8 cellular contexts compared by ENCODE assay signal in the genomic region with DNA sequence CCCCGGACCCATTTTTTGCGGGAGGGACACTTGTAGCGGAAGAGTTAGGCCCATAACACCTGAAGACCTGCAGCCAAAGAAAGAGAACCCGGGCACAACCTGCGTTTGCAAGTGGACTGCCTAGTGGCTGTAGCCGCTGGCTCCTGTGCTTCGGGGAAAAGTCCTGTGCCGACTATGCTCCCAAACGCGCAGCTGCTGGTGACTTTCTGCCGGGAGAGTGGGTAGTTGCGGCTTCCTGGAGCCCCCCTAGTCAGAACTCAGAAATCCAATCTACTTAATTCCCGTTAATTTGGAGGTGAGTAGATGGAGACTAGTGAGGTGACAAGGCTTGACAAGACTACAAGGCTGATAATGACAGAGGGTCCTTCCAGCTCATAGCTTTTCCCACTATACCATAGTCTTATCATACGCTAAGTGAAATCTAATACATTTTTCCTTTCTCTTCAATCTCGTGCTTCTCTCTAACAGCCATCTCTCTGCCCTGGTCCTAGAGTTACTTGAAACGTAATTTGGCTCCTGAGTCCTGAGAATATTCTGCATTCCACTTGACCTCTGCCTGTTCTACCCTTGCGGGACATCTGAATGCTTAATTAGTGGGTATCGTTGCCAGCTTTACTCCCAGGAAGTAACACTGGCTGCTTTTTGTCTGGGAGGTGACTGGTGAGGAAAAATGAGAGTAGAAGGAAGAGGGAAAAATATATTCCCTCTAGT. TPM values are rescaled to one million over a fixed set of nuclear protein-coding genes. Genes with fewer than 3 reads are reported as not detected.
A peak's percentile ranks its signal among the peaks of the same experiment; 100 is the strongest.
DNase-seq lines count a peak whose midpoint lies in the region; TF ChIP-seq lines count a peak whose summit lies in the region.

No MANE protein-coding gene starts in this region.

- peaks cover 30% of the 10 kb centered on the region for H3K4me1 Mint-ChIP-seq in activated naive CD4-positive, alpha-beta T cell treated with anti-CD3 and anti-CD28 coated beads for 36 hours (ENCODE audit: low read depth)
- H3K4me1 Mint-ChIP-seq in type B pancreatic cell (ENCODE audit: unreplicated experiment) = peaks cover 25% of the 10 kb centered on the region

- peak overlapping the region; percentile 92 for H3K4me3 Mint-ChIP-seq in activated naive CD4-positive, alpha-beta T cell treated with anti-CD3 and anti-CD28 coated beads for 36 hours
- H3K4me3 Mint-ChIP-seq in type B pancreatic cell = peak overlapping the region; percentile 100

- H3K27ac Mint-ChIP-seq in activated naive CD4-positive, alpha-beta T cell treated with anti-CD3 and anti-CD28 coated beads for 36 hours = peak overlapping the region; percentile 94
- peak overlapping the region; percentile 99 for H3K27ac Mint-ChIP-seq in type B pancreatic cell

- no peak for TF ChIP-seq CTCF in type B pancreatic cell (conservative IDR thresholded peaks at IDR 0.05)

- peak overlapping the region; percentile 96 for H3K27ac ChIP-seq in HUES48 (ENCODE audit: low read depth, low read length)

- peaks cover 45% of the 10 kb centered on the region for H3K36me3 Mint-ChIP-seq in activated naive CD4-positive, alpha-beta T cell treated with anti-CD3 and anti-CD28 coated beads for 36 hours (ENCODE audit: low read depth)
- H3K36me3 Mint-ChIP-seq in type B pancreatic cell = peaks cover 26% of the 10 kb centered on the region

- H3K36me3 ChIP-seq in HUES48 (ENCODE audit: control insufficient read depth, insufficient read depth, low read length) (peaks cover 10% of the 10 kb centered on the region), endocrine pancreas (ENCODE audit: control insufficient read depth, insufficient read depth, low read length) (no peaks in the 10 kb centered on the region)

- DNase-seq in activated naive CD4-positive, alpha-beta T cell treated with anti-CD3 and anti-CD28 coated beads for 36 hours = peak; percentile 31
- no peak for DNase-seq in activated naive CD4-positive, alpha-beta T cell treated with anti-CD3 and anti-CD28 coated beads, Interleukin-2, amount 50 U/mL, for 16 hours
- DNase-seq in T-helper 1 cell = peak in 4 of 5 donors; percentile 9 to 26 (median 16)
- peak; percentile 66 for DNase-seq in midbrain (lab: John Stamatoyannopoulos, UW)
- DNase-seq in type B pancreatic cell (ENCODE audit: extremely low spot score, unreplicated experiment) = no peak
- DNase-seq in 8988T = no peak

- H3K4me1 ChIP-seq in HUES48 (ENCODE audit: control insufficient read depth, insufficient read depth, low read length) = peaks cover 23% of the 10 kb centered on the region
- H3K4me1 ChIP-seq in endocrine pancreas (ENCODE audit: control insufficient read depth, insufficient read depth, low read length) = peaks cover 6% of the 10 kb centered on the region

- H3K9me3 ChIP-seq in HUES48 (ENCODE audit: control insufficient read depth, insufficient read depth, low read length) = no peaks in the 10 kb centered on the region
- H3K9me3 ChIP-seq in endocrine pancreas (ENCODE audit: control insufficient read depth, low read length) = no peaks in the 10 kb centered on the region

- intact Hi-C loops in activated naive CD4-positive, alpha-beta T cell treated with anti-CD3 and anti-CD28 coated beads for 36 hours (cut with micrococcal nuclease) = loop anchor here (1.0 to 5.0 kb wide), 6 partner anchors 50 to 747 kb away; a partner anchor contains a TSS

- no peaks in the 10 kb centered on the region for H3K9me3 Mint-ChIP-seq in activated naive CD4-positive, alpha-beta T cell treated with anti-CD3 and anti-CD28 coated beads for 36 hours
- H3K9me3 Mint-ChIP-seq in type B pancreatic cell = no peaks in the 10 kb centered on the region

- no peaks in the 10 kb centered on the region for H3K27me3 Mint-ChIP-seq in activated naive CD4-positive, alpha-beta T cell treated with anti-CD3 and anti-CD28 coated beads for 36 hours (ENCODE audit: low read depth)
- peaks cover 3% of the 10 kb centered on the region for H3K27me3 Mint-ChIP-seq in type B pancreatic cell

- peak overlapping the region; percentile 76 for H3K9ac ChIP-seq in HUES48 (ENCODE audit: low read depth, low read length)
- peak overlapping the region; percentile 13 for H3K9ac ChIP-seq in endocrine pancreas (ENCODE audit: control insufficient read depth, insufficient read depth, low read length)

- H3K27me3 ChIP-seq in HUES48 (ENCODE audit: control insufficient read depth, insufficient read depth, low read length) (no peaks in the 10 kb centered on the region), endocrine pancreas (ENCODE audit: control insufficient read depth, insufficient read depth, low read length) (no peaks in the 10 kb centered on the region)

- CTCF ChIA-PET in activated naive CD4-positive, alpha-beta T cell treated with anti-CD3 and anti-CD28 coated beads for 36 hours (lab: Charles Lee) = interaction anchor here (0.5 to 1.5 kb wide), 5 partner anchors 10 to 122 kb away, joined by 3 to 4 read pairs (median 3); no protein-coding TSS in a partner anchor

- H3K4me3 ChIP-seq in HUES48 (ENCODE audit: low read depth, low read length) = peak overlapping the region; percentile 77
- H3K4me3 ChIP-seq in endocrine pancreas (ENCODE audit: control insufficient read depth, insufficient read depth, low read length) = peak overlapping the region; percentile 77

RNA-seq across cellular contexts. Expression of a gene that starts 0.5 kb away (rescaled TPM):
- 100 to 1,000 TPM; 240 to 247 TPM for total RNA-seq in activated naive CD4-positive, alpha-beta T cell treated with anti-CD3 and anti-CD28 coated beads for 36 hours
- 55.9 and 108 TPM in 2 replicates for total RNA-seq in type B pancreatic cell (ENCODE audit: low replicate concordance)

Comparison
In these comparisons a context has a peak if more than half of its experiments do, and no peak if none do; other contexts are left out.
1. DNase-seq: peak in activated naive CD4-positive, alpha-beta T cell treated with anti-CD3 and anti-CD28 coated beads for 36 hours (single experiment), T-helper 1 cell (4 of 5) and midbrain (single experiment); none in activated naive CD4-positive, alpha-beta T cell treated with anti-CD3 and anti-CD28 coated beads, Interleukin-2, amount 50 U/mL, for 16 hours (single experiment), type B pancreatic cell (single experiment) and 8988T (single experiment).